ENCODE assay signal across 8 cellular contexts in the genomic region with DNA sequence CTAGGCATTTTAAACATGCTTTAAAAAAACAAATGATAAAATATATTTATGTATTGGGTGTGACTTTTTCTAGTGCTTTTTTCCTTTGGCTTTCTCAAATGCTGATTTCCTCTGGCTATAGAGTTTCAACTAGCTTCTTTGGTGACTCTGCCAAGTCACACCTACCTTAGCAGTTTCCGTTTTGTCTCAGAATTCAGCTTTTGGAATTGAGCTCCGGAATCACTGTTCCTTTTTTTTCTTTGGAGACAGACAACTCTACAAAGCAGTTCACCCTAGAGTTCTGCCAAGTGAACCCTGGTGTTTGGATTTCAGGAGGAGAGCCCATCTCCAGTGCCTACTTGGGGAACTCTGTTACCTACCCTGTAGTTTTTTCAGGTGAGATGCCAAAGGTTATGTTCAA.
DNase-seq lines count a peak whose midpoint lies in the region; ATAC-seq and TF ChIP-seq lines count a peak whose summit lies in the region.
"Had no signal": no experiment of that assay in that cellular context is flagged by ENCODE, and none has a peak within 500 bp of the region (broad histone marks: within the 10 kb centered on the region; RNA-seq: fewer than 3 reads in every experiment).

No MANE protein-coding gene starts in this region.

- H2AFZ ChIP-seq in neural progenitor cell (replicated peaks), result no peak overlapping the region

- H3K27ac ChIP-seq in SJSA1 (peak overlapping the region; percentile 9; the same call in 1 of the 2 replicates), neural progenitor cell (peak overlapping the region; percentile 54), adrenal gland (no peak overlapping the region)

- intact Hi-C loops in adrenal gland (cut with DNase I), result no loop called here

- H3K4me1 Mint-ChIP-seq in neural progenitor cell, result peaks cover 43% of the 10 kb centered on the region

- peak overlapping the region; percentile 65 for H3K4me3 Mint-ChIP-seq in neural progenitor cell

- DNase-seq in GM19240 (ENCODE audit: insufficient read length, low spot score), result peak; percentile 14
- no peak for DNase-seq in SJSA1 (ENCODE audit: low read depth in 1 of 2, low spot score in 2 of 2)
- DNase-seq in neural progenitor cell (ENCODE audit: low spot score), result no peak
- DNase-seq in adrenal gland, result no peak
- DNase-seq in central memory CD4-positive, alpha-beta T cell, result no peak
- no peak for DNase-seq in OCI-M1 (lab: John Stamatoyannopoulos, UW)

- WGBS in adrenal gland, 4 donors, result 23 to 34% (median 28%) methylated on average over 2 of the region's 2 CpGs

- no peaks in the 10 kb centered on the region for H3K36me3 ChIP-seq in SJSA1
- H3K36me3 ChIP-seq in neural progenitor cell, result no peaks in the 10 kb centered on the region
- no peaks in the 10 kb centered on the region for H3K36me3 ChIP-seq in adrenal gland (replicated peaks in 1 of 2)

- no peaks in the 10 kb centered on the region for H3K27me3 Mint-ChIP-seq in neural progenitor cell (ENCODE audit: insufficient read depth, low read depth)

- H3F3A ChIP-seq in neural progenitor cell (ENCODE audit: low read depth), result peaks cover 9% of the 10 kb centered on the region

- TF ChIP-seq POLR2A in adrenal gland (IDR thresholded peaks at IDR 0.05), result no peak

- peak overlapping the region; percentile 7; the same call in 1 of the 2 replicates for H3K4me3 ChIP-seq in SJSA1
- H3K4me3 ChIP-seq in neural progenitor cell, result no peak overlapping the region
- H3K4me3 ChIP-seq in adrenal gland, result peak overlapping the region in 1 of 4 donors; percentile 25
- H3K4me3 ChIP-seq: lung had no signal

- no peaks in the 10 kb centered on the region for H3K79me2 ChIP-seq in neural progenitor cell (ENCODE audit: low read depth)

- H3K27ac Mint-ChIP-seq in neural progenitor cell, result peak overlapping the region; percentile 96

- peak; percentile 29 for ATAC-seq in HG02678 (IDR thresholded peaks at IDR 0.05; ENCODE audit: unreplicated experiment)

- H3K9me3 ChIP-seq in SJSA1 (replicated peaks) (no peaks in the 10 kb centered on the region; the same call in 1 of the 2 replicates), neural progenitor cell (ENCODE audit: low read depth) (no peaks in the 10 kb centered on the region), adrenal gland (replicated peaks in 1 of 3) (no peaks in the 10 kb centered on the region)

- H3K4me1 ChIP-seq in SJSA1 (replicated peaks) (peaks cover 9% of the 10 kb centered on the region), neural progenitor cell (peaks cover 17% of the 10 kb centered on the region), adrenal gland (replicated peaks in 1 of 2) (peaks cover 10% of the 10 kb centered on the region in 2 donors)

- no peak overlapping the region for H3K9ac ChIP-seq in neural progenitor cell

- H3K4me2 ChIP-seq in neural progenitor cell, result peak overlapping the region; percentile 30

- no peaks in the 10 kb centered on the region for H4K20me1 ChIP-seq in neural progenitor cell (ENCODE audit: low read depth)

- H3K36me3 Mint-ChIP-seq in neural progenitor cell, result peaks cover 4% of the 10 kb centered on the region

- H3K27me3 ChIP-seq in SJSA1 (replicated peaks), result no peaks in the 10 kb centered on the region
- no peaks in the 10 kb centered on the region for H3K27me3 ChIP-seq in neural progenitor cell
- H3K27me3 ChIP-seq in adrenal gland, result no peaks in the 10 kb centered on the region

- no peak for TF ChIP-seq CTCF in neural progenitor cell (IDR thresholded peaks at IDR 0.05)
- TF ChIP-seq CTCF in adrenal gland (IDR thresholded peaks at IDR 0.05), result no peak

- H3K9me3 Mint-ChIP-seq in neural progenitor cell, result peaks cover 5% of the 10 kb centered on the region

Comparison
In these comparisons a context has a peak if more than half of its experiments do, and no peak if none do; other contexts are left out.
1. H3K27ac ChIP-seq: peak in SJSA1 (single experiment) and neural progenitor cell (single experiment); none in adrenal gland (0 of 5).